8 cellular contexts compared by ENCODE assay signal in genomic region chr5:100430268-100430900, GRCh38.
DNase-seq lines count a peak whose midpoint lies in the region; ATAC-seq and TF ChIP-seq lines count a peak whose summit lies in the region.

No MANE protein-coding gene starts in this region.

- POLR2A ChIA-PET in OCI-LY7 (lab: Charles Lee): no interaction called here

- no peaks in the 10 kb centered on the region for H3K27me3 ChIP-seq in gastrocnemius medialis

- TF ChIP-seq CTCF in OCI-LY7 (conservative IDR thresholded peaks at IDR 0.05; ENCODE audit: low read length) (peak; percentile 93), gastrocnemius medialis (IDR thresholded peaks at IDR 0.05 in 4 of 5, conservative IDR thresholded peaks at IDR 0.05 in 1 of 5) (peak; percentile 17 to 87 (median 54))

- CTCF ChIA-PET in OCI-LY7 (lab: Charles Lee; ENCODE audit: unreplicated experiment): no interaction called here

- H3K4me1 ChIP-seq in OCI-LY7 (ENCODE audit: insufficient read depth, low read length, poor library complexity, severe bottlenecking) (no peaks in the 10 kb centered on the region), gastrocnemius medialis (no peaks in the 10 kb centered on the region)

- H3K9me3 ChIP-seq in OCI-LY7 (ENCODE audit: low read length) (0 out of 2 replicates have a peak, but pooled peaks cover 3% of the 10 kb centered on the region), gastrocnemius medialis (no peaks in the 10 kb centered on the region)

- no peaks in the 10 kb centered on the region for H3K79me2 ChIP-seq in OCI-LY7 (ENCODE audit: insufficient read depth, low read depth, low read length)

- no peaks in the 10 kb centered on the region for H3K9me2 ChIP-seq in OCI-LY7 (ENCODE audit: insufficient read depth, low read length)

- H3K27ac ChIP-seq in OCI-LY7 (ENCODE audit: low read depth, low read length, poor library complexity, severe bottlenecking) (no peak overlapping the region), gastrocnemius medialis (no peak overlapping the region)

- H4K20me1 ChIP-seq in OCI-LY7 (ENCODE audit: insufficient read depth, low read length): no peaks in the 10 kb centered on the region

- peak; percentile 79 for ATAC-seq in GM18861 (IDR thresholded peaks at IDR 0.05; ENCODE audit: unreplicated experiment)
- peak; percentile 94 for ATAC-seq in HG03025 (IDR thresholded peaks at IDR 0.05; ENCODE audit: low FRiP score, unreplicated experiment)
- ATAC-seq in gastrocnemius medialis: no peak

- DNase-seq in CD1c-positive myeloid dendritic cell (ENCODE audit: extremely low spot score): peak; percentile 59
- peak; percentile 53 for DNase-seq in OCI-LY7 (ENCODE audit: low spot score)
- DNase-seq in activated gamma-delta T cell treated with anti-CD3 and anti-CD28 coated beads, Interleukin-2, amount 50 U/mL, for 16 hours (ENCODE audit: low read depth): peak; percentile 20
- DNase-seq in head of caudate nucleus: peak in 41 of 42 donors; percentile 6 to 80 (median 51)
- DNase-seq in gastrocnemius medialis: peak; percentile 2 to 15
- DNase-seq in DMS79 (lab: John Stamatoyannopoulos, UW): no peak

- H3K4me3 ChIP-seq in OCI-LY7 (ENCODE audit: low read depth, low read length, poor library complexity, severe bottlenecking) (no peak overlapping the region), gastrocnemius medialis (no peak overlapping the region)

- intact Hi-C loops in OCI-LY7 (cut with micrococcal nuclease; ENCODE audit: unreplicated experiment) (loop anchor here (10.0 kb wide), 1 partner anchor 614 kb away; no protein-coding TSS in a partner anchor), head of caudate nucleus (cut with DNase I) (no loop called here), gastrocnemius medialis (cut with DNase I; ENCODE audit: low total_unique reads) (no loop called here)

- TF ChIP-seq POLR2A in gastrocnemius medialis (IDR thresholded peaks at IDR 0.05): no peak

- no peak overlapping the region for H2AFZ ChIP-seq in OCI-LY7 (ENCODE audit: low read length)

- in situ Hi-C loops in gastrocnemius medialis (cut with MboI; ENCODE audit: low sequenced_read_pairs in 4 of 4): no loop called here

- no TSS peak for BruUV-seq in OCI-LY7 (replicated peaks; lab: Mats Ljungman, UMichigan)

- H3K4me2 ChIP-seq in OCI-LY7 (ENCODE audit: low read length): no peak overlapping the region

- no peaks in the 10 kb centered on the region for H3K36me3 ChIP-seq in OCI-LY7 (ENCODE audit: insufficient read depth, low read length)
- H3K36me3 ChIP-seq in gastrocnemius medialis: no peaks in the 10 kb centered on the region

Comparison
In these comparisons a context has a peak if more than half of its experiments do, and no peak if none do; other contexts are left out.
1. ATAC-seq: peak in GM18861 (single experiment) and HG03025 (single experiment); none in gastrocnemius medialis (0 of 2).